5 cellular contexts compared by ENCODE assay signal in genomic region chr2:113498365-113498764, GRCh38. TPM values are rescaled to one million over a fixed set of nuclear protein-coding genes. Genes with fewer than 3 reads are reported as not detected.
"Had no signal": no experiment of that assay in that cellular context is flagged by ENCODE, and none has a peak within 500 bp of the region (broad histone marks: within the 10 kb centered on the region; RNA-seq: fewer than 3 reads in every experiment).

FOXD4L1 (plus strand) TSS chr2:113498665; CDS start chr2:113499257, 592 bp downstream.

RNA-seq across cellular contexts. Expression of gene FOXD4L1, which starts in this region (rescaled TPM):
- total RNA-seq: colonic mucosa, left ventricle myocardium superior, posterior vena cava, sciatic nerve, SJSA1 had no signal
